In the genomic region with DNA sequence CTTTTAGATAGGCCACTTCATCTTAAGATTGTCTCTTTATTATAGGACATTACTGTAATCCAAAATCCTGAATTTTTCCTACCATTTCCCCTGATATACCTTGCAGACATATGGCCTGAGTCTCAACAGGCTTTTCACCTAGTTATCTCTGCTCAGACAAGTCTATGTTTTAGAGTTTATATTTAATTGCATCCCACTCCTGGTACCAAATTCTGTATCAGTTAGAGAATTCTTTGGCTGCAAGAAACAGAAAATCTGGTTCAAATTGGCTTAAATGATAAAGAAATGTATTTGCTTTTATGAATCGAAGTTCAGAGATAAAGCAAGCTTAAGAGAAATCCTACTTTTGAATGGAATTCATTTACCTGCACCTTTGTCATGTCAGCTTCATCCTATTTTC, we compare ENCODE assay signal across 8 cellular contexts.
"Had no signal": no experiment of that assay in that cellular context is flagged by ENCODE, and none has a peak within 500 bp of the region (broad histone marks: within the 10 kb centered on the region; RNA-seq: fewer than 3 reads in every experiment).

No MANE protein-coding gene starts in this region.

- FAIRE-seq: G401.6, GM12878, GM12891, GM12892, GM18507, GM19239 had no signal

- H3K4me3 ChIP-seq: GM12878 had no signal

- DNase-seq: GDM1, GF-D8 had no signal

- ATAC-seq: GM12878 had no signal
